In genomic region chr12:110704750-110705149, GRCh38 we compare ENCODE assay signal across 9 cellular contexts. TPM values are rescaled to one million over a fixed set of nuclear protein-coding genes. Genes with fewer than 3 reads are reported as not detected.
DNase-seq lines count a peak whose midpoint lies in the region; ATAC-seq and TF ChIP-seq lines count a peak whose summit lies in the region.
"Had no signal": no experiment of that assay in that cellular context is flagged by ENCODE, and none has a peak within 500 bp of the region (broad histone marks: within the 10 kb centered on the region; RNA-seq: fewer than 3 reads in every experiment).

No MANE protein-coding gene starts in this region.

- TF ChIP-seq CTCF in HCT116 (IDR thresholded peaks at IDR 0.05 in 2 of 3, conservative IDR thresholded peaks at IDR 0.05 in 1 of 3; ENCODE audit: borderline replicate concordance in 1 of 3, insufficient read depth in 1 of 3, low read depth in 2 of 3, low read length in 2 of 3): peak; percentile 68 to 84 (median 80)
- peak; percentile 36 for TF ChIP-seq CTCF in SK-N-SH (IDR thresholded peaks at IDR 0.05)

- H3K9me2 ChIP-seq in HCT116 (ENCODE audit: insufficient read depth) (no peaks in the 10 kb centered on the region), SK-N-SH (no peaks in the 10 kb centered on the region)

- intact Hi-C loops in HCT116 (cut with micrococcal nuclease) (loop anchor here (1.0 to 2.0 kb wide), 2 partner anchors 122 to 184 kb away; no protein-coding TSS in a partner anchor), left ventricle myocardium superior (cut with micrococcal nuclease) (no loop called here)

- ATAC-seq in HCT116 (peak; percentile 91), left ventricle myocardium superior (no peak), HG03159 (IDR thresholded peaks at IDR 0.05; ENCODE audit: unreplicated experiment) (no peak)

- no peaks in the 10 kb centered on the region for H3F3A ChIP-seq in SK-N-SH (replicated peaks; ENCODE audit: insufficient read depth)

- TF ChIP-seq EP300 in SK-N-SH (IDR thresholded peaks at IDR 0.05; ENCODE audit: borderline replicate concordance in 1 of 2, low read depth in 1 of 2, low read length in 1 of 2): no peak

- peak overlapping the region; percentile 28 for H2AFZ ChIP-seq in HCT116 (ENCODE audit: low read depth, low read length, poor library complexity, severe bottlenecking)
- no peak overlapping the region for H2AFZ ChIP-seq in SK-N-SH (ENCODE audit: low read depth)

- peaks cover 7 to 18% of the 10 kb centered on the region in 2 experiments for H3K4me1 ChIP-seq in HCT116 (ENCODE audit: control insufficient read depth in 1 of 2, insufficient read depth in 2 of 2, low read length in 2 of 2)
- peaks cover 0 to 3% of the 10 kb centered on the region in 2 experiments; a peak in 1 of 4 replicates for H3K4me1 ChIP-seq in SK-N-SH (ENCODE audit: control insufficient read depth in 1 of 2, insufficient read depth in 2 of 2, low read depth in 1 of 2, low read length in 1 of 2)
- no peaks in the 10 kb centered on the region for H3K4me1 ChIP-seq in effector memory CD4-positive, alpha-beta T cell (ENCODE audit: control insufficient read depth, insufficient read depth, low read length, poor library complexity, severe bottlenecking)

- peak overlapping the region; percentile 67 for H3K4me2 ChIP-seq in HCT116 (ENCODE audit: low read length)
- H3K4me2 ChIP-seq in SK-N-SH: no peak overlapping the region

- H3K4me3 ChIP-seq in HCT116 (replicated peaks in 1 of 2; ENCODE audit: low read depth in 1 of 2, low read length in 2 of 2): no peak overlapping the region
- no peak overlapping the region for H3K4me3 ChIP-seq in SK-N-SH (ENCODE audit: low read depth in 2 of 2, low read length in 1 of 2)
- no peak overlapping the region for H3K4me3 ChIP-seq in effector memory CD4-positive, alpha-beta T cell (ENCODE audit: insufficient read depth, low read depth, low read length, poor library complexity, severe bottlenecking)

- no peaks in the 10 kb centered on the region for H3K36me3 ChIP-seq in HCT116 (ENCODE audit: control insufficient read depth in 1 of 2, insufficient read depth in 2 of 2, low read length in 2 of 2)
- H3K36me3 ChIP-seq in SK-N-SH (replicated peaks in 1 of 2; ENCODE audit: control insufficient read depth in 1 of 2, insufficient read depth in 2 of 2, low read length in 1 of 2): no peaks in the 10 kb centered on the region
- no peaks in the 10 kb centered on the region for H3K36me3 ChIP-seq in effector memory CD4-positive, alpha-beta T cell (ENCODE audit: control insufficient read depth, insufficient read depth, low read length)
- H3K36me3 ChIP-seq: neutrophil had no signal

- no peaks in the 10 kb centered on the region for H3K79me2 ChIP-seq in HCT116 (ENCODE audit: insufficient read depth, low read length)
- no peaks in the 10 kb centered on the region for H3K79me2 ChIP-seq in SK-N-SH (ENCODE audit: insufficient read depth)

- RAD21 ChIA-PET in HCT116 (lab: Charles Lee; ENCODE audit: low non-redundant PET in 1 of 2, low total read pairs in 2 of 2, uncharacterized antibody in 2 of 2, unreplicated experiment in 2 of 2): interaction anchor here (1.0 to 1.3 kb wide), 3 partner anchors 122 to 183 kb away, joined by 3 to 5 read pairs (median 4); no protein-coding TSS in a partner anchor

- CTCF ChIA-PET in HCT116 (lab: Charles Lee) (interaction anchor here (0.6 to 1.9 kb wide), 15 partner anchors 9 to 555 kb away, joined by 3 to 20 read pairs (median 4); partner anchors contain the start of genes CCDC63 and FAM216A), SK-N-SH (lab: Yijun Ruan, JAX) (interaction anchor here (0.8 to 1.6 kb wide), 4 partner anchors 11 to 153 kb away, joined by 3 to 4 read pairs (median 4); partner anchors contain the start of gene CCDC63)

- H3K27ac ChIP-seq in HCT116 (ENCODE audit: low read depth, low read length) (no peak overlapping the region), SK-N-SH (ENCODE audit: low read depth in 2 of 2, low read length in 1 of 2) (no peak overlapping the region)
- H3K27ac ChIP-seq in effector memory CD4-positive, alpha-beta T cell (ENCODE audit: insufficient read depth, low read length, poor library complexity, severe bottlenecking): no peak overlapping the region
- H3K27ac ChIP-seq: neutrophil had no signal

- TF ChIP-seq RAD21 in HCT116 (IDR thresholded peaks at IDR 0.05; ENCODE audit: low read depth) (peak; percentile 75), SK-N-SH (IDR thresholded peaks at IDR 0.05; ENCODE audit: low read length) (peak; percentile 17; the same call in 1 of the 2 replicates)

- H3K9ac ChIP-seq in HCT116 (ENCODE audit: low read length) (no peak overlapping the region), SK-N-SH (no peak overlapping the region)

- DNase-seq in DMS79 (lab: John Stamatoyannopoulos, UW) (peak; percentile 16), HCT116 (ENCODE audit: low read depth, low spot score) (peak; percentile 60), SK-N-SH (no peak), left kidney (ENCODE audit: low read depth, low spot score) (peak; percentile 53), left ventricle myocardium superior (no peak), epidermal melanocyte (ENCODE audit: insufficient read length, low spot score) (no peak)
- no peak for DNase-seq in effector memory CD4-positive, alpha-beta T cell

- no peaks in the 10 kb centered on the region for H3K9me3 ChIP-seq in HCT116 (ENCODE audit: control insufficient read depth in 1 of 2, insufficient read depth in 1 of 2, low read depth in 1 of 2, low read length in 2 of 2)
- no peaks in the 10 kb centered on the region for H3K9me3 ChIP-seq in SK-N-SH
- no peaks in the 10 kb centered on the region for H3K9me3 ChIP-seq in effector memory CD4-positive, alpha-beta T cell (ENCODE audit: control insufficient read depth, low read length)
- H3K9me3 ChIP-seq: neutrophil had no signal

- BruUV-seq in HCT116 (replicated peaks; lab: Mats Ljungman, UMichigan): no TSS peak

- WGBS in SK-N-SH (ENCODE audit: low lambda C conversion rate): 30% methylated on average over 5 of the region's 5 CpGs

- POLR2A ChIA-PET in HCT116 (lab: Charles Lee) (interaction anchor here (0.5 to 0.9 kb wide), 2 partner anchors 10 to 31 kb away, joined by 3 read pairs; no protein-coding TSS in a partner anchor), SK-N-SH (lab: Yijun Ruan, JAX) (interaction anchor here (0.8 kb wide), 1 partner anchor 11 kb away, joined by 3 read pairs; no protein-coding TSS in a partner anchor)

- H3K27me3 ChIP-seq in HCT116 (ENCODE audit: insufficient read depth, low read length) (no peaks in the 10 kb centered on the region), SK-N-SH (ENCODE audit: insufficient read depth) (no peaks in the 10 kb centered on the region)
- no peaks in the 10 kb centered on the region for H3K27me3 ChIP-seq in effector memory CD4-positive, alpha-beta T cell (replicated peaks; ENCODE audit: control insufficient read depth, insufficient read depth, low read length, poor library complexity, severe bottlenecking)
- H3K27me3 ChIP-seq: neutrophil had no signal

- H4K20me1 ChIP-seq in HCT116 (ENCODE audit: insufficient read depth) (no peaks in the 10 kb centered on the region), SK-N-SH (ENCODE audit: insufficient read depth) (no peaks in the 10 kb centered on the region)

- no peak for TF ChIP-seq POLR2A in HCT116 (IDR thresholded peaks at IDR 0.05; ENCODE audit: borderline replicate concordance, extremely low read depth, insufficient read depth, insufficient read length)

TF ChIP-seq in HCT116, 20 proteins besides CTCF, POLR2A, EP300 and RAD21 (continues in another document):
- TF ChIP-seq ZBTB33 (IDR thresholded peaks at IDR 0.05; ENCODE audit: extremely low read depth, insufficient replicate concordance, low read length): no peak
- TF ChIP-seq CBX3 (IDR thresholded peaks at IDR 0.05; ENCODE audit: low read depth): peak; percentile 32; the same call in 1 of the 2 replicates

TF ChIP-seq in SK-N-SH, 30 proteins besides CTCF, POLR2A, EP300 and RAD21:
- TF ChIP-seq, protein P1, sequence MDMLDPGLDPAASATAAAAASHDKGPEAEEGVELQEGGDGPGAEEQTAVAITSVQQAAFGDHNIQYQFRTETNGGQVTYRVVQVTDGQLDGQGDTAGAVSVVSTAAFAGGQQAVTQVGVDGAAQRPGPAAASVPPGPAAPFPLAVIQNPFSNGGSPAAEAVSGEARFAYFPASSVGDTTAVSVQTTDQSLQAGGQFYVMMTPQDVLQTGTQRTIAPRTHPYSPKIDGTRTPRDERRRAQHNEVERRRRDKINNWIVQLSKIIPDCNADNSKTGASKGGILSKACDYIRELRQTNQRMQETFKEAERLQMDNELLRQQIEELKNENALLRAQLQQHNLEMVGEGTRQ (IDR thresholded peaks at IDR 0.05; ENCODE audit: borderline replicate concordance, low read depth, low read length): no peak
- TF ChIP-seq GABPA (IDR thresholded peaks at IDR 0.05; ENCODE audit: low read depth) (no peak), YY1 (IDR thresholded peaks at IDR 0.05; ENCODE audit: low read depth) (no peak), NRF1 (IDR thresholded peaks at IDR 0.05; ENCODE audit: low read depth, low read length) (no peak), SMC3 (IDR thresholded peaks at IDR 0.05; ENCODE audit: low read depth, low read length) (peak; percentile 32; the same call in 1 of the 2 replicates), PBX3 (IDR thresholded peaks at IDR 0.05) (no peak), POLR2AphosphoS5 (IDR thresholded peaks at IDR 0.05; ENCODE audit: low read depth, low read length) (no peak), TCF12 (IDR thresholded peaks at IDR 0.05) (no peak)
TF ChIP-seq in SK-N-SH: peak in this region for 1.

RNA-seq across cellular contexts. Expression of gene HVCN1, which starts 15.8 kb away (rescaled TPM):
- 0.15 TPM for total RNA-seq in HCT116 (2021; ENCODE audit: unreplicated experiment)
- polyA plus RNA-seq in HCT116 (2012): 0.19 and 0.31 TPM in 2 replicates
- 0.03 TPM in 2 replicates for polyA plus RNA-seq in SK-N-SH (2012; rRNA removed)
- polyA plus RNA-seq in SK-N-SH (2012; cell fraction: cytosol; rRNA removed): 0.03 and 0.10 TPM in 2 replicates
- 0.09 TPM in 1 of 2 replicates, not detected in the other for polyA plus RNA-seq in SK-N-SH (2012; cell fraction: nucleus; rRNA removed)
- total RNA-seq in left ventricle myocardium superior: 10.4 TPM

RNA-seq across cellular contexts. Expression of gene PPP1CC, which starts 37.9 kb away (rescaled TPM):
- total RNA-seq in HCT116 (2021; ENCODE audit: unreplicated experiment): 248 TPM
- 126 and 174 TPM in 2 replicates for polyA plus RNA-seq in HCT116 (2012)
- polyA plus RNA-seq in SK-N-SH (2012; rRNA removed): 62.0 and 74.3 TPM in 2 replicates
- 90.5 and 111 TPM in 2 replicates for polyA plus RNA-seq in SK-N-SH (2012; cell fraction: cytosol; rRNA removed)
- 34.3 and 68.3 TPM in 2 replicates for polyA plus RNA-seq in SK-N-SH (2012; cell fraction: nucleus; rRNA removed)
- total RNA-seq in left ventricle myocardium superior: 193 TPM

Comparison
In these comparisons a context has a peak if more than half of its experiments do, and no peak if none do; other contexts are left out.
1. DNase-seq: peak in DMS79 (single experiment), HCT116 (single experiment) and left kidney (single experiment); none in SK-N-SH (single experiment), effector memory CD4-positive, alpha-beta T cell (0 of 3), left ventricle myocardium superior (single experiment) and epidermal melanocyte (single experiment).